15 cellular contexts compared by ENCODE assay signal in genomic region chr14:80988742-80989429, GRCh38. TPM values are rescaled to one million over a fixed set of nuclear protein-coding genes. Genes with fewer than 3 reads are reported as not detected.
DNase-seq lines count a peak whose midpoint lies in the region; ATAC-seq lines count a peak whose summit lies in the region.
"Had no signal": no experiment of that assay in that cellular context is flagged by ENCODE, and none has a peak within 500 bp of the region (broad histone marks: within the 10 kb centered on the region; RNA-seq: fewer than 3 reads in every experiment).

No MANE protein-coding gene starts in this region.

- H3K9me3 Mint-ChIP-seq in activated T-cell treated with anti-CD3 and anti-CD28 coated beads, Interleukin-2, amount 50 U/mL, for 4 hours, result no peaks in the 10 kb centered on the region
- H3K9me3 Mint-ChIP-seq in stimulated activated effector memory CD8-positive, alpha-beta T cell treated with anti-CD3 and anti-CD28 coated beads, Interleukin-12 subunit alpha, Interleukin-12 subunit beta, amount 100 ng/mL, for 72 hours, result no peaks in the 10 kb centered on the region
- H3K9me3 Mint-ChIP-seq: stimulated activated naive CD8-positive, alpha-beta T cell treated with anti-CD3 and anti-CD28 coated beads, Interleukin-15, Interleukin-2, amounts not matched to agents 100 ng/mL and 50 ng/mL, for 24 hours had no signal

- H3K4me1 Mint-ChIP-seq in activated T-cell treated with anti-CD3 and anti-CD28 coated beads, Interleukin-2, amount 50 U/mL, for 4 hours (ENCODE audit: low read depth), result no peaks in the 10 kb centered on the region
- no peaks in the 10 kb centered on the region for H3K4me1 Mint-ChIP-seq in stimulated activated effector memory CD8-positive, alpha-beta T cell treated with anti-CD3 and anti-CD28 coated beads, Interleukin-12 subunit alpha, Interleukin-12 subunit beta, amount 100 ng/mL, for 72 hours

- H3K27ac Mint-ChIP-seq in stimulated activated effector memory CD8-positive, alpha-beta T cell treated with anti-CD3 and anti-CD28 coated beads, Interleukin-12 subunit alpha, Interleukin-12 subunit beta, amount 100 ng/mL, for 72 hours, result no peak overlapping the region
- H3K27ac Mint-ChIP-seq: stimulated activated naive CD8-positive, alpha-beta T cell treated with anti-CD3 and anti-CD28 coated beads, Interleukin-15, Interleukin-2, amounts not matched to agents 100 ng/mL and 50 ng/mL, for 24 hours had no signal

- peaks cover 5% of the 10 kb centered on the region for H3K27me3 Mint-ChIP-seq in activated T-cell treated with anti-CD3 and anti-CD28 coated beads, Interleukin-2, amount 50 U/mL, for 4 hours (ENCODE audit: low read depth)

- DNase-seq in activated T-cell treated with anti-CD3 and anti-CD28 coated beads, Interleukin-2, amount 50 U/mL, for 4 hours, result no peak
- DNase-seq in activated T-cell treated with anti-CD3 and anti-CD28 coated beads, Interleukin-2, amount 50 U/mL, for 1 hour, result no peak
- peak; percentile 33 for DNase-seq in OCI-M1 (lab: John Stamatoyannopoulos, UW)
- no peak for DNase-seq in stimulated activated effector memory CD8-positive, alpha-beta T cell treated with anti-CD3 and anti-CD28 coated beads, Interleukin-12 subunit alpha, Interleukin-12 subunit beta, amount 100 ng/mL, for 72 hours (ENCODE audit: low spot score in 2 of 2)
- DNase-seq in ecto neural progenitor cell (ENCODE audit: low spot score), result no peak
- DNase-seq in COLO668 (lab: John Stamatoyannopoulos, UW; ENCODE audit: unreplicated experiment), result no peak
- DNase-seq: ACHN, GF-D8, heart left ventricle, spleen had no signal

- H3K4me3 Mint-ChIP-seq in activated T-cell treated with anti-CD3 and anti-CD28 coated beads, Interleukin-2, amount 50 U/mL, for 4 hours, result no peak overlapping the region
- H3K4me3 Mint-ChIP-seq in stimulated activated effector memory CD8-positive, alpha-beta T cell treated with anti-CD3 and anti-CD28 coated beads, Interleukin-12 subunit alpha, Interleukin-12 subunit beta, amount 100 ng/mL, for 72 hours, result no peak overlapping the region
- H3K4me3 Mint-ChIP-seq: stimulated activated naive CD8-positive, alpha-beta T cell treated with anti-CD3 and anti-CD28 coated beads, Interleukin-15, Interleukin-2, amounts not matched to agents 100 ng/mL and 50 ng/mL, for 24 hours had no signal

- peak; percentile 91 to 92 for ATAC-seq in activated T-cell treated with anti-CD3 and anti-CD28 coated beads, Interleukin-2, amount 50 U/mL, for 4 hours
- ATAC-seq in HG03039 (IDR thresholded peaks at IDR 0.05; ENCODE audit: unreplicated experiment) (peak; percentile 43), HG02840 (IDR thresholded peaks at IDR 0.05; ENCODE audit: low FRiP score, unreplicated experiment) (no peak)
- peak; percentile 98 for ATAC-seq in stimulated activated effector memory CD8-positive, alpha-beta T cell treated with anti-CD3 and anti-CD28 coated beads, Interleukin-12 subunit alpha, Interleukin-12 subunit beta, amount 100 ng/mL, for 72 hours
- ATAC-seq: heart left ventricle had no signal

- H3K36me3 Mint-ChIP-seq in activated T-cell treated with anti-CD3 and anti-CD28 coated beads, Interleukin-2, amount 50 U/mL, for 4 hours (ENCODE audit: insufficient read depth), result no peaks in the 10 kb centered on the region
- no peaks in the 10 kb centered on the region for H3K36me3 Mint-ChIP-seq in stimulated activated effector memory CD8-positive, alpha-beta T cell treated with anti-CD3 and anti-CD28 coated beads, Interleukin-12 subunit alpha, Interleukin-12 subunit beta, amount 100 ng/mL, for 72 hours

RNA-seq across cellular contexts. Expression of gene TSHR, which starts 33.5 kb away (rescaled TPM):
- total RNA-seq in activated T-cell treated with anti-CD3 and anti-CD28 coated beads, Interleukin-2, amount 50 U/mL, for 4 hours, result under 1 TPM in 2 of 3 donors, not detected in 1; 0.24 to 0.47 TPM
- total RNA-seq: heart left ventricle, mucosa of gallbladder, NCI-H460 had no signal

RNA-seq across cellular contexts. Expression of gene CEP128, which starts 47.3 kb away (rescaled TPM):
- 10 to 100 TPM; 17.1 to 22.7 (median 21.2) TPM for total RNA-seq in activated T-cell treated with anti-CD3 and anti-CD28 coated beads, Interleukin-2, amount 50 U/mL, for 4 hours
